In genomic region chr7:151351967-151352366, GRCh38 we compare ENCODE assay signal across 8 cellular contexts.
DNase-seq lines count a peak whose midpoint lies in the region; ATAC-seq lines count a peak whose summit lies in the region.

No MANE protein-coding gene starts in this region.

- H3K27ac ChIP-seq in KOPT-K1 (ENCODE audit: low read depth, low read length, poor library complexity, severe bottlenecking): peak overlapping the region; percentile 63

- ATAC-seq in GM18868 (IDR thresholded peaks at IDR 0.05; ENCODE audit: unreplicated experiment) (peak; percentile 53), HG02970 (IDR thresholded peaks at IDR 0.05; ENCODE audit: low FRiP score, unreplicated experiment) (no peak)

- DNase-seq in activated T-helper 1 cell treated with Interleukin-2 at 50 U/mL for 16 hours (ENCODE audit: low read depth) (peak; percentile 29), ecto neural progenitor cell (ENCODE audit: low spot score) (no peak), NCI-H187 treated with DMSO at 0.1 percent for 48 hours (lab: John Stamatoyannopoulos, UW) (no peak), OCI-M1 (lab: John Stamatoyannopoulos, UW) (no peak)
- peak; percentile 57 for DNase-seq in stimulated activated CD4-positive, alpha-beta T cell treated with anti-CD3 and anti-CD28 coated beads, Interleukin-4, amount 100 ng/mL, for 24 hours

- no peaks in the 10 kb centered on the region for H3K9me3 ChIP-seq in KOPT-K1 (ENCODE audit: insufficient read depth, low read length, poor library complexity, severe bottlenecking)

- H3K36me3 ChIP-seq in KOPT-K1 (ENCODE audit: insufficient read depth, low read length): peaks cover 80% of the 10 kb centered on the region

Comparison
In these comparisons a context has a peak if more than half of its experiments do, and no peak if none do; other contexts are left out.
1. DNase-seq: peak in activated T-helper 1 cell treated with Interleukin-2 at 50 U/mL for 16 hours (single experiment) and stimulated activated CD4-positive, alpha-beta T cell treated with anti-CD3 and anti-CD28 coated beads, Interleukin-4, amount 100 ng/mL, for 24 hours (single experiment); none in ecto neural progenitor cell (single experiment), NCI-H187 treated with DMSO at 0.1 percent for 48 hours (single experiment) and OCI-M1 (single experiment).